22 cellular contexts compared by ENCODE assay signal in the genomic region with DNA sequence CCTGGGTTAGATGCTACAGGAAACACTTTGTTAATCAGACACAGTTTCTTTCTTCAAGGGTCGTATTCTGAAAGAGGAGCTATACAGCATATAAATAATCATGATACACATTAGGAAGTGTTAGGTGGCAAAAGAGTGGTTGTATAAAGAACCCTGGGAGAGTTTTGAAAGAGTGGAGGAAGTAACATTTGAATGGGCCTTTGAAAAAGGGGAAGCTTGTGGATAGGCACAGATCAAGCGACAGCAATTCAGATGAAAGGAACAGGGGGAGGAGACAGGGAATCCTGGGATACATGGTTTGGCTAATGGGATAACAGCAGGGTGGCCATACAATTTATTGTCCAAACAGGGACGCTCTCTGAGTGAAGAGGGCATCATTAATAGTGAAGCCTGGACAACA.
DNase-seq lines count a peak whose midpoint lies in the region; ATAC-seq, FAIRE-seq and TF ChIP-seq lines count a peak whose summit lies in the region.
"Had no signal": no experiment of that assay in that cellular context is flagged by ENCODE, and none has a peak within 500 bp of the region (broad histone marks: within the 10 kb centered on the region; RNA-seq: fewer than 3 reads in every experiment).

No MANE protein-coding gene starts in this region.

- ATAC-seq in T-helper 17 cell (no peak), gastrocnemius medialis (no peak), GM19351 (IDR thresholded peaks at IDR 0.05; ENCODE audit: unreplicated experiment) (no peak), HG02981 (IDR thresholded peaks at IDR 0.05; ENCODE audit: unreplicated experiment) (no peak)
- ATAC-seq in naive thymus-derived CD4-positive, alpha-beta T cell, result peak; percentile 58
- ATAC-seq: foreskin keratinocyte had no signal

- in situ Hi-C loops in gastrocnemius medialis (cut with MboI; ENCODE audit: low sequenced_read_pairs in 4 of 4), result no loop called here

- peaks cover 0 to 6% of the 10 kb centered on the region in 2 donors for H3K4me1 ChIP-seq in naive thymus-derived CD4-positive, alpha-beta T cell (ENCODE audit: control insufficient read depth in 2 of 2, insufficient read depth in 2 of 2, low read length in 2 of 2)
- peaks cover 0 to 7% of the 10 kb centered on the region in 2 donors for H3K4me1 ChIP-seq in gastrocnemius medialis
- H3K4me1 ChIP-seq: ascending aorta, foreskin keratinocyte had no signal

- POLR2A ChIA-PET in naive thymus-derived CD4-positive, alpha-beta T cell (lab: Charles Lee), result interaction anchor here (0.6 to 3.2 kb wide), 4 partner anchors 9 to 506 kb away, joined by 3 to 8 read pairs (median 5); no protein-coding TSS in a partner anchor

- H3K27ac ChIP-seq in naive thymus-derived CD4-positive, alpha-beta T cell (ENCODE audit: low read depth, low read length), result no peak overlapping the region
- no peak overlapping the region for H3K27ac ChIP-seq in gastrocnemius medialis
- H3K27ac ChIP-seq: ascending aorta, foreskin keratinocyte, ovary had no signal

- H3K27me3 ChIP-seq in naive thymus-derived CD4-positive, alpha-beta T cell (ENCODE audit: control insufficient read depth in 2 of 2, insufficient read depth in 2 of 2, low read length in 2 of 2), result no peaks in the 10 kb centered on the region
- no peaks in the 10 kb centered on the region for H3K27me3 ChIP-seq in gastrocnemius medialis
- H3K27me3 ChIP-seq: ascending aorta, foreskin keratinocyte, ovary had no signal

- H3K9me3 ChIP-seq in T-helper 17 cell (ENCODE audit: control insufficient read depth, low read length, poor library complexity, severe bottlenecking) (no peaks in the 10 kb centered on the region), gastrocnemius medialis (no peaks in the 10 kb centered on the region)
- H3K9me3 ChIP-seq in naive thymus-derived CD4-positive, alpha-beta T cell (ENCODE audit: control insufficient read depth in 2 of 3, low read length in 3 of 3), result no peaks in the 10 kb centered on the region
- H3K9me3 ChIP-seq: ascending aorta, Caco-2, ovary had no signal

- TF ChIP-seq CTCF in gastrocnemius medialis (IDR thresholded peaks at IDR 0.05 in 4 of 5, conservative IDR thresholded peaks at IDR 0.05 in 1 of 5), result no peak

- H3K4me3 ChIP-seq in naive thymus-derived CD4-positive, alpha-beta T cell (ENCODE audit: low read length), result no peak overlapping the region
- H3K4me3 ChIP-seq in gastrocnemius medialis, result no peak overlapping the region
- H3K4me3 ChIP-seq: ascending aorta, ovary had no signal

- H3K36me3 ChIP-seq in naive thymus-derived CD4-positive, alpha-beta T cell (ENCODE audit: control insufficient read depth in 2 of 3, insufficient read depth in 3 of 3, low read length in 3 of 3), result no peaks in the 10 kb centered on the region
- H3K36me3 ChIP-seq in gastrocnemius medialis, result no peaks in the 10 kb centered on the region
- H3K36me3 ChIP-seq: ascending aorta, ovary had no signal

- no peak for TF ChIP-seq POLR2A in gastrocnemius medialis (IDR thresholded peaks at IDR 0.05)

- no peaks in the 10 kb centered on the region for H3K9me3 Mint-ChIP-seq in naive thymus-derived CD4-positive, alpha-beta T cell
- H3K9me3 Mint-ChIP-seq: activated naive CD4-positive, alpha-beta T cell treated with anti-CD3 and anti-CD28 coated beads for 36 hours; HFFc6 had no signal

- CTCF ChIA-PET in naive thymus-derived CD4-positive, alpha-beta T cell (lab: Charles Lee), result interaction anchor here (1.0 to 1.2 kb wide), 3 partner anchors 8 to 504 kb away, joined by 3 to 4 read pairs (median 3); no protein-coding TSS in a partner anchor

- intact Hi-C loops in naive thymus-derived CD4-positive, alpha-beta T cell (cut with micrococcal nuclease), result loop anchor here in 1 of 2 donors (1.0 kb wide), 1 partner anchor 10 kb away; no protein-coding TSS in a partner anchor
- intact Hi-C loops in gastrocnemius medialis (cut with DNase I; ENCODE audit: low total_unique reads), result no loop called here

- H3K36me3 Mint-ChIP-seq in T-helper 17 cell (ENCODE audit: low read depth), result no peaks in the 10 kb centered on the region
- peaks cover 0 to 6% (median 0%) of the 10 kb centered on the region in 5 donors for H3K36me3 Mint-ChIP-seq in naive thymus-derived CD4-positive, alpha-beta T cell

- peak overlapping the region; percentile 14 for H3K27ac Mint-ChIP-seq in T-helper 17 cell
- H3K27ac Mint-ChIP-seq in naive thymus-derived CD4-positive, alpha-beta T cell, result peak overlapping the region in 2 of 9 donors; percentile 19 to 43
- H3K27ac Mint-ChIP-seq: activated CD4-positive, alpha-beta T cell treated with anti-CD3 and anti-CD28 coated beads, Interleukin-2, amount 10 ng/mL, durations not matched to agents 24 days and 14 days; activated naive CD4-positive, alpha-beta T cell treated with anti-CD3 and anti-CD28 coated beads for 36 hours; HFFc6 had no signal

- peak; percentile 58 for FAIRE-seq in GM19239 (lab: Jason Lieb, UNC)
- FAIRE-seq: endothelial cell of umbilical vein had no signal

- DNase-seq in GM19239 (ENCODE audit: insufficient read length, low spot score) (no peak), NCI-H1092 (lab: John Stamatoyannopoulos, UW) (peak; percentile 14), T-helper 17 cell (no peak), gastrocnemius medialis (no peak), cerebellar cortex (ENCODE audit: low spot score) (no peak)
- no peak for DNase-seq in naive thymus-derived CD4-positive, alpha-beta T cell
- DNase-seq: activated CD4-positive, alpha-beta T cell treated with anti-CD3 and anti-CD28 coated beads, Interleukin-2, amount 10 ng/mL, durations not matched to agents 24 days and 14 days; activated CD8-positive, alpha-beta memory T cell treated with anti-CD3 and anti-CD28 coated beads, Interleukin-2, amount 50 U/mL, for 48 hours; activated naive CD4-positive, alpha-beta T cell treated with anti-CD3 and anti-CD28 coated beads for 36 hours; Caco-2; EL; foreskin keratinocyte; HFFc6; left cardiac atrium; NCI-H345; ovary; SHP77 treated with DMSO at 0.1 percent for 48 hours; stimulated activated CD4-positive, alpha-beta T cell treated with anti-CD3 and anti-CD28 coated beads, Interleukin-4, amount 100 ng/mL, for 1 hour had no signal

- H3K4me1 Mint-ChIP-seq in T-helper 17 cell, result peaks cover 24% of the 10 kb centered on the region
- peaks cover 12 to 39% (median 19%) of the 10 kb centered on the region in 7 donors for H3K4me1 Mint-ChIP-seq in naive thymus-derived CD4-positive, alpha-beta T cell

- no peak overlapping the region for H3K4me3 Mint-ChIP-seq in T-helper 17 cell
- no peak overlapping the region for H3K4me3 Mint-ChIP-seq in naive thymus-derived CD4-positive, alpha-beta T cell
- H3K4me3 Mint-ChIP-seq: activated CD4-positive, alpha-beta T cell treated with anti-CD3 and anti-CD28 coated beads, Interleukin-2, amount 10 ng/mL, durations not matched to agents 24 days and 14 days; activated naive CD4-positive, alpha-beta T cell treated with anti-CD3 and anti-CD28 coated beads for 36 hours; HFFc6 had no signal

- H3K27me3 Mint-ChIP-seq in T-helper 17 cell, result no peaks in the 10 kb centered on the region
- H3K27me3 Mint-ChIP-seq in naive thymus-derived CD4-positive, alpha-beta T cell, result no peaks in the 10 kb centered on the region
- H3K27me3 Mint-ChIP-seq: activated CD4-positive, alpha-beta T cell treated with anti-CD3 and anti-CD28 coated beads, Interleukin-2, amount 10 ng/mL, durations not matched to agents 24 days and 14 days had no signal
